Comparison of ENCODE assay signal across 17 cellular contexts in genomic region chr6:157255079-157255478, GRCh38.
DNase-seq lines count a peak whose midpoint lies in the region; ATAC-seq and TF ChIP-seq lines count a peak whose summit lies in the region.
"Had no signal": no experiment of that assay in that cellular context is flagged by ENCODE, and none has a peak within 500 bp of the region (broad histone marks: within the 10 kb centered on the region; RNA-seq: fewer than 3 reads in every experiment).

No MANE protein-coding gene starts in this region.

- H3K27me3 ChIP-seq in left lung = no peaks in the 10 kb centered on the region
- no peaks in the 10 kb centered on the region for H3K27me3 ChIP-seq in sigmoid colon
- H3K27me3 ChIP-seq in uterus = no peaks in the 10 kb centered on the region
- H3K27me3 ChIP-seq: BLaER1 had no signal

- H3K27ac Mint-ChIP-seq in activated naive CD8-positive, alpha-beta T cell treated with anti-CD3 and anti-CD28 coated beads, Interleukin-2, amount 10 ng/mL, durations not matched to agents 7 days and 5 days = no peak overlapping the region
- no peak overlapping the region for H3K27ac Mint-ChIP-seq in activated naive CD8-positive, alpha-beta T cell treated with anti-CD3 and anti-CD28 coated beads for 36 hours
- H3K27ac Mint-ChIP-seq: CD14-positive monocyte; CD4-positive, alpha-beta memory T cell; GM23338 had no signal

- H3K4me1 ChIP-seq in left lung (peaks cover 0 to 4% of the 10 kb centered on the region in 2 donors), sigmoid colon (no peaks in the 10 kb centered on the region), uterus (no peaks in the 10 kb centered on the region)
- H3K4me1 ChIP-seq: BLaER1 had no signal

- H3K27ac ChIP-seq in left lung (no peak overlapping the region), sigmoid colon (no peak overlapping the region), uterus (no peak overlapping the region)
- H3K27ac ChIP-seq: BLaER1, HL-60 had no signal

- no peaks in the 10 kb centered on the region for H3K9me3 Mint-ChIP-seq in activated naive CD8-positive, alpha-beta T cell treated with anti-CD3 and anti-CD28 coated beads, Interleukin-2, amount 10 ng/mL, durations not matched to agents 7 days and 5 days
- no peaks in the 10 kb centered on the region for H3K9me3 Mint-ChIP-seq in activated naive CD8-positive, alpha-beta T cell treated with anti-CD3 and anti-CD28 coated beads for 36 hours
- H3K9me3 Mint-ChIP-seq: CD14-positive monocyte, GM23338 had no signal

- peaks cover 18% of the 10 kb centered on the region for H3K27me3 Mint-ChIP-seq in activated naive CD8-positive, alpha-beta T cell treated with anti-CD3 and anti-CD28 coated beads, Interleukin-2, amount 10 ng/mL, durations not matched to agents 7 days and 5 days
- peaks cover 3% of the 10 kb centered on the region for H3K27me3 Mint-ChIP-seq in activated naive CD8-positive, alpha-beta T cell treated with anti-CD3 and anti-CD28 coated beads for 36 hours

- H3K36me3 ChIP-seq in left lung (no peaks in the 10 kb centered on the region), sigmoid colon (no peaks in the 10 kb centered on the region), uterus (no peaks in the 10 kb centered on the region)
- H3K36me3 ChIP-seq: BLaER1 had no signal

- no peaks in the 10 kb centered on the region for H3K9me3 ChIP-seq in left lung
- no peaks in the 10 kb centered on the region for H3K9me3 ChIP-seq in sigmoid colon
- H3K9me3 ChIP-seq in uterus = no peaks in the 10 kb centered on the region
- H3K9me3 ChIP-seq: BLaER1 had no signal

- no peak for TF ChIP-seq CTCF in left lung (IDR thresholded peaks at IDR 0.05)
- TF ChIP-seq CTCF in sigmoid colon (IDR thresholded peaks at IDR 0.05) = no peak
- no peak for TF ChIP-seq CTCF in uterus (IDR thresholded peaks at IDR 0.05)

- H3K4me3 Mint-ChIP-seq in activated naive CD8-positive, alpha-beta T cell treated with anti-CD3 and anti-CD28 coated beads, Interleukin-2, amount 10 ng/mL, durations not matched to agents 7 days and 5 days = no peak overlapping the region
- no peak overlapping the region for H3K4me3 Mint-ChIP-seq in activated naive CD8-positive, alpha-beta T cell treated with anti-CD3 and anti-CD28 coated beads for 36 hours
- H3K4me3 Mint-ChIP-seq: CD14-positive monocyte; CD4-positive, alpha-beta memory T cell; GM23338 had no signal

- POLR2A ChIA-PET in activated naive CD8-positive, alpha-beta T cell treated with anti-CD3 and anti-CD28 coated beads, Interleukin-2, amount 10 ng/mL, durations not matched to agents 7 days and 5 days (lab: Charles Lee) = no interaction called here

- H3K4me3 ChIP-seq in left lung (no peak overlapping the region), sigmoid colon (no peak overlapping the region), uterus (no peak overlapping the region)
- H3K4me3 ChIP-seq: BLaER1, GM23338 had no signal

- intact Hi-C loops in left lung (cut with DNase I) = no loop called here
- intact Hi-C loops in sigmoid colon (cut with DNase I) = no loop called here
- intact Hi-C loops in uterus (cut with DNase I; ENCODE audit: low total_unique reads) = no loop called here

- WGBS in sigmoid colon, 2 donors = 90 to 95% methylated on average over 3 of the region's 3 CpGs

- ATAC-seq in activated naive CD8-positive, alpha-beta T cell treated with anti-CD3 and anti-CD28 coated beads, Interleukin-2, amount 10 ng/mL, durations not matched to agents 7 days and 5 days (ENCODE audit: low read depth) = no peak
- ATAC-seq in left lung (peak; percentile 82), GM21717 (IDR thresholded peaks at IDR 0.05; ENCODE audit: unreplicated experiment) (no peak)
- ATAC-seq: GM23338 had no signal

- no peak for TF ChIP-seq EP300 in sigmoid colon (IDR thresholded peaks at IDR 0.05)

- DNase-seq in activated naive CD8-positive, alpha-beta T cell treated with anti-CD3 and anti-CD28 coated beads, Interleukin-2, amount 10 ng/mL, durations not matched to agents 7 days and 5 days = peak; percentile 11
- no peak for DNase-seq in activated naive CD8-positive, alpha-beta T cell treated with anti-CD3 and anti-CD28 coated beads for 36 hours
- no peak for DNase-seq in left lung
- DNase-seq in sigmoid colon = peak; percentile 28
- no peak for DNase-seq in NCI-H774 (lab: John Stamatoyannopoulos, UW)
- no peak for DNase-seq in uterus
- DNase-seq: 8988T; CD4-positive, alpha-beta memory T cell; DMS153; DMS79; GDM1; HCEC 1CT had no signal

- TF ChIP-seq POLR2A in sigmoid colon (IDR thresholded peaks at IDR 0.05) (no peak), uterus (IDR thresholded peaks at IDR 0.05) (no peak)

- no peaks in the 10 kb centered on the region for H3K36me3 Mint-ChIP-seq in activated naive CD8-positive, alpha-beta T cell treated with anti-CD3 and anti-CD28 coated beads, Interleukin-2, amount 10 ng/mL, durations not matched to agents 7 days and 5 days
- no peaks in the 10 kb centered on the region for H3K36me3 Mint-ChIP-seq in activated naive CD8-positive, alpha-beta T cell treated with anti-CD3 and anti-CD28 coated beads for 36 hours
- H3K36me3 Mint-ChIP-seq: CD14-positive monocyte; CD4-positive, alpha-beta memory T cell had no signal

- peaks cover 12% of the 10 kb centered on the region for H3K4me1 Mint-ChIP-seq in activated naive CD8-positive, alpha-beta T cell treated with anti-CD3 and anti-CD28 coated beads, Interleukin-2, amount 10 ng/mL, durations not matched to agents 7 days and 5 days
- no peaks in the 10 kb centered on the region for H3K4me1 Mint-ChIP-seq in activated naive CD8-positive, alpha-beta T cell treated with anti-CD3 and anti-CD28 coated beads for 36 hours
- H3K4me1 Mint-ChIP-seq: CD14-positive monocyte, GM23338 had no signal

Comparison
In these comparisons a context has a peak if more than half of its experiments do, and no peak if none do; other contexts are left out.
1. DNase-seq: peak in activated naive CD8-positive, alpha-beta T cell treated with anti-CD3 and anti-CD28 coated beads, Interleukin-2, amount 10 ng/mL, durations not matched to agents 7 days and 5 days (single experiment) and sigmoid colon (single experiment); none in activated naive CD8-positive, alpha-beta T cell treated with anti-CD3 and anti-CD28 coated beads for 36 hours (single experiment), left lung (0 of 2), NCI-H774 (single experiment) and uterus (0 of 2).